12 cellular contexts compared by ENCODE assay signal in genomic region chr19:50513746-50514345, GRCh38. TPM values are rescaled to one million over a fixed set of nuclear protein-coding genes. Genes with fewer than 3 reads are reported as not detected.
DNase-seq lines count a peak whose midpoint lies in the region; ATAC-seq, FAIRE-seq and TF ChIP-seq lines count a peak whose summit lies in the region.
"Had no signal": no experiment of that assay in that cellular context is flagged by ENCODE, and none has a peak within 500 bp of the region (broad histone marks: within the 10 kb centered on the region; RNA-seq: fewer than 3 reads in every experiment).

Gene ASPDH, minus strand, starts transcription at chr19:50513913. Its CDS starts 90 bp downstream, at chr19:50513823.

- no peak for FAIRE-seq in GM12891 (lab: Jason Lieb, UNC)

- TF ChIP-seq POLR2A in GM12891 (IDR thresholded peaks at IDR 0.05; ENCODE audit: low read depth, low read length), result no peak

- no peaks in the 10 kb centered on the region for H3K36me3 ChIP-seq in naive thymus-derived CD4-positive, alpha-beta T cell (ENCODE audit: control insufficient read depth in 2 of 3, insufficient read depth in 3 of 3, low read length in 3 of 3)
- H3K36me3 ChIP-seq: prostate gland, thoracic aorta had no signal

- H3K4me1 Mint-ChIP-seq in CD14-positive monocyte, result peaks cover 15% of the 10 kb centered on the region
- H3K4me1 Mint-ChIP-seq in central memory CD8-positive, alpha-beta T cell, result peaks cover 25% of the 10 kb centered on the region
- peaks cover 0 to 21% (median 16%) of the 10 kb centered on the region in 7 donors for H3K4me1 Mint-ChIP-seq in naive thymus-derived CD4-positive, alpha-beta T cell

- TF ChIP-seq CTCF in CD14-positive monocyte (IDR thresholded peaks at IDR 0.05), result no peak
- no peak for TF ChIP-seq CTCF in GM20000 (IDR thresholded peaks at IDR 0.05; ENCODE audit: extremely low read depth, missing control alignments)

- H3K4me3 Mint-ChIP-seq in CD14-positive monocyte, result no peak within 1 kb of the TSS
- H3K4me3 Mint-ChIP-seq in central memory CD8-positive, alpha-beta T cell, result no peak within 1 kb of the TSS
- H3K4me3 Mint-ChIP-seq in naive thymus-derived CD4-positive, alpha-beta T cell, result peak within 1 kb of the TSS in 7 of 10 donors; percentile 12 to 71 (median 30)

- H3K36me3 Mint-ChIP-seq in CD14-positive monocyte, result peaks cover 4 to 6% of the 10 kb centered on the region in 2 donors
- peaks cover 16% of the 10 kb centered on the region for H3K36me3 Mint-ChIP-seq in central memory CD8-positive, alpha-beta T cell (ENCODE audit: insufficient read depth)
- peaks cover 0 to 6% (median 0%) of the 10 kb centered on the region in 5 donors for H3K36me3 Mint-ChIP-seq in naive thymus-derived CD4-positive, alpha-beta T cell

- peaks cover 7 to 16% of the 10 kb centered on the region in 2 donors for H3K4me1 ChIP-seq in naive thymus-derived CD4-positive, alpha-beta T cell (ENCODE audit: control insufficient read depth in 2 of 2, insufficient read depth in 2 of 2, low read length in 2 of 2)

- CTCF ChIA-PET in naive thymus-derived CD4-positive, alpha-beta T cell (lab: Charles Lee), result no interaction called here

- no peaks in the 10 kb centered on the region for H3K27me3 ChIP-seq in naive thymus-derived CD4-positive, alpha-beta T cell (ENCODE audit: control insufficient read depth in 2 of 2, insufficient read depth in 2 of 2, low read length in 2 of 2)

- DNase-seq in CD14-positive monocyte (ENCODE audit: low spot score), result no peak
- DNase-seq in GM20000 (ENCODE audit: low spot score), result peak; percentile 31
- no peak for DNase-seq in central memory CD8-positive, alpha-beta T cell (ENCODE audit: low spot score in 2 of 2)
- no peak for DNase-seq in naive thymus-derived CD4-positive, alpha-beta T cell
- DNase-seq in NK-92 treated with Interleukin-12 subunit alpha and Interleukin-12 subunit beta, amount 100 ng/mL, for 24 hours (lab: John Stamatoyannopoulos, UW), result no peak
- no peak for DNase-seq in GM12891 (ENCODE audit: insufficient read length, low spot score)
- no peak for DNase-seq in SKM-1 (lab: John Stamatoyannopoulos, UW; ENCODE audit: unreplicated experiment)
- DNase-seq: esophagus squamous epithelium had no signal

- peak within 1 kb of the TSS in 5 of 7 donors; percentile 35 to 68 (median 62) for H3K27ac Mint-ChIP-seq in CD14-positive monocyte
- peak within 1 kb of the TSS; percentile 64 for H3K27ac Mint-ChIP-seq in central memory CD8-positive, alpha-beta T cell (ENCODE audit: low read depth)
- peak within 1 kb of the TSS in 7 of 9 donors; percentile 8 to 84 (median 55) for H3K27ac Mint-ChIP-seq in naive thymus-derived CD4-positive, alpha-beta T cell

- H3K4me3 ChIP-seq in naive thymus-derived CD4-positive, alpha-beta T cell (ENCODE audit: low read length), result no peak within 1 kb of the TSS
- H3K4me3 ChIP-seq: esophagus squamous epithelium, prostate gland, thoracic aorta had no signal

- H3K27ac ChIP-seq in naive thymus-derived CD4-positive, alpha-beta T cell (ENCODE audit: low read depth, low read length), result no peak within 1 kb of the TSS
- H3K27ac ChIP-seq: esophagus squamous epithelium, prostate gland, thoracic aorta had no signal

- POLR2A ChIA-PET in naive thymus-derived CD4-positive, alpha-beta T cell (lab: Charles Lee), result no interaction called here

- H3K27me3 Mint-ChIP-seq in CD14-positive monocyte (ENCODE audit: low read depth in 3 of 3), result peaks cover 19 to 37% (median 24%) of the 10 kb centered on the region in 3 donors
- H3K27me3 Mint-ChIP-seq in central memory CD8-positive, alpha-beta T cell, result no peaks in the 10 kb centered on the region
- H3K27me3 Mint-ChIP-seq in naive thymus-derived CD4-positive, alpha-beta T cell, result peaks cover 0 to 17% (median 6%) of the 10 kb centered on the region in 5 donors

- intact Hi-C loops in CD14-positive monocyte (cut with micrococcal nuclease), result loop anchor here in 1 of 2 donors (5.0 kb wide), 2 partner anchors 132 to 288 kb away; partner anchors contain the start of gene POLD1
- intact Hi-C loops in naive thymus-derived CD4-positive, alpha-beta T cell (cut with micrococcal nuclease), result loop anchor here in 1 of 2 donors (5.0 kb wide), 1 partner anchor 1522 kb away; the partner anchor contains the start of genes GYS1 and RUVBL2

- ATAC-seq in central memory CD8-positive, alpha-beta T cell (replicated peaks; ENCODE audit: extremely low read depth, poor library complexity, severe bottlenecking), result no peak
- ATAC-seq in naive thymus-derived CD4-positive, alpha-beta T cell, result no peak
- no peak for ATAC-seq in HG02623 (IDR thresholded peaks at IDR 0.05; ENCODE audit: unreplicated experiment)

- peaks cover 0 to 6% (median 5%) of the 10 kb centered on the region in 7 donors for H3K9me3 Mint-ChIP-seq in CD14-positive monocyte
- H3K9me3 Mint-ChIP-seq in central memory CD8-positive, alpha-beta T cell, result no peaks in the 10 kb centered on the region
- H3K9me3 Mint-ChIP-seq in naive thymus-derived CD4-positive, alpha-beta T cell, result peaks cover 0 to 2% (median 0%) of the 10 kb centered on the region in 11 donors

- no peaks in the 10 kb centered on the region for H3K9me3 ChIP-seq in naive thymus-derived CD4-positive, alpha-beta T cell (ENCODE audit: control insufficient read depth in 2 of 3, low read length in 3 of 3)
- H3K9me3 ChIP-seq: esophagus squamous epithelium, prostate gland, thoracic aorta had no signal

TF ChIP-seq in GM12891, 5 proteins besides CTCF, POLR2A, EP300 and RAD21:
- TF ChIP-seq SPI1 (IDR thresholded peaks at IDR 0.05; ENCODE audit: low read depth, low read length) (no peak), POLR2AphosphoS5 (IDR thresholded peaks at IDR 0.05; ENCODE audit: low read depth, low read length) (no peak)

RNA-seq across cellular contexts. Expression of gene ASPDH, which starts in this region (rescaled TPM):
- not detected for polyA plus RNA-seq in CD14-positive monocyte
- not detected for total RNA-seq in naive thymus-derived CD4-positive, alpha-beta T cell
- polyA plus RNA-seq in naive thymus-derived CD4-positive, alpha-beta T cell, result not detected
- polyA plus RNA-seq in GM12891 (2012; ENCODE audit: low read depth, missing spikeins), result 0.32 TPM
- total RNA-seq: aorta, esophagus squamous epithelium, prostate gland, thoracic aorta had no signal

Comparison
In these comparisons a context has a peak if more than half of its experiments do, and no peak if none do; other contexts are left out.
1. H3K4me3 Mint-ChIP-seq: peak in naive thymus-derived CD4-positive, alpha-beta T cell (7 of 10); none in CD14-positive monocyte (0 of 2) and central memory CD8-positive, alpha-beta T cell (single experiment).
2. Peak in every context shown above with its lines, with median percentiles within 50 percentile points of each other: H3K27ac Mint-ChIP-seq.